13 cellular contexts compared by ENCODE assay signal in genomic region chr16:70571623-70572022, GRCh38. TPM values are rescaled to one million over a fixed set of nuclear protein-coding genes. Genes with fewer than 3 reads are reported as not detected.
DNase-seq lines count a peak whose midpoint lies in the region; ATAC-seq and TF ChIP-seq lines count a peak whose summit lies in the region.
"Had no signal": no experiment of that assay in that cellular context is flagged by ENCODE, and none has a peak within 500 bp of the region (broad histone marks: within the 10 kb centered on the region; RNA-seq: fewer than 3 reads in every experiment).

No MANE protein-coding gene starts in this region.

- CTCF ChIA-PET in GM10248 (lab: Yijun Ruan, JAX) = interaction anchor here (0.9 kb wide), 1 partner anchor 21 kb away, joined by 3 read pairs; no protein-coding TSS in a partner anchor

- DNase-seq in heart left ventricle (no peak), right atrium auricular region (ENCODE audit: low spot score) (no peak), mesenteric fat pad (ENCODE audit: low spot score) (peak; percentile 51), vagina (ENCODE audit: extremely low spot score in 2 of 2) (no peak), GM10248 (ENCODE audit: extremely low spot score) (no peak), NCI-H1092 treated with DMSO at 0.1 percent for 48 hours (lab: John Stamatoyannopoulos, UW) (no peak), MV-4-11 (lab: John Stamatoyannopoulos, UW) (no peak)
- DNase-seq in activated naive CD8-positive, alpha-beta T cell treated with anti-CD3 and anti-CD28 coated beads, Interleukin-2, amount 10 ng/mL, durations not matched to agents 7 days and 5 days = no peak
- DNase-seq: Kasumi-1, NCI-H1930, NCI-H69 had no signal

- peak overlapping the region; percentile 54 for H3K27ac Mint-ChIP-seq in activated naive CD8-positive, alpha-beta T cell treated with anti-CD3 and anti-CD28 coated beads, Interleukin-2, amount 10 ng/mL, durations not matched to agents 7 days and 5 days

- POLR2A ChIA-PET in activated naive CD8-positive, alpha-beta T cell treated with anti-CD3 and anti-CD28 coated beads, Interleukin-2, amount 10 ng/mL, durations not matched to agents 7 days and 5 days (lab: Charles Lee) = no interaction called here
- POLR2A ChIA-PET in GM10248 (lab: Yijun Ruan, JAX) = no interaction called here

- H3K4me3 Mint-ChIP-seq in activated naive CD8-positive, alpha-beta T cell treated with anti-CD3 and anti-CD28 coated beads, Interleukin-2, amount 10 ng/mL, durations not matched to agents 7 days and 5 days = no peak overlapping the region

- H3K4me1 Mint-ChIP-seq in activated naive CD8-positive, alpha-beta T cell treated with anti-CD3 and anti-CD28 coated beads, Interleukin-2, amount 10 ng/mL, durations not matched to agents 7 days and 5 days = peaks cover 20% of the 10 kb centered on the region

- peaks cover 38% of the 10 kb centered on the region for H3K36me3 Mint-ChIP-seq in activated naive CD8-positive, alpha-beta T cell treated with anti-CD3 and anti-CD28 coated beads, Interleukin-2, amount 10 ng/mL, durations not matched to agents 7 days and 5 days

- intact Hi-C loops in heart left ventricle (cut with DNase I) = loop anchor here in 4 of 10 donors (5.0 to 10.0 kb wide), 4 partner anchors 34 to 76 kb away; partner anchors contain the start of gene IL34 (in 3 of the 4)
- intact Hi-C loops in vagina (cut with DNase I) = no loop called here

- TF ChIP-seq POLR2A in heart left ventricle (IDR thresholded peaks at IDR 0.05) (no peak), vagina (IDR thresholded peaks at IDR 0.05) (no peak)

- H3K4me1 ChIP-seq in heart left ventricle (peaks cover 0 to 55% (median 41%) of the 10 kb centered on the region in 12 donors), right atrium auricular region (peaks cover 0 to 40% of the 10 kb centered on the region in 2 donors), vagina (peaks cover 42% of the 10 kb centered on the region)

- H3K36me3 ChIP-seq in heart left ventricle (peaks cover 0 to 86% (median 64%) of the 10 kb centered on the region in 9 donors), right atrium auricular region (peaks cover 62% of the 10 kb centered on the region), vagina (peaks cover 5 to 70% of the 10 kb centered on the region in 2 donors)

- H3K27me3 Mint-ChIP-seq in activated naive CD8-positive, alpha-beta T cell treated with anti-CD3 and anti-CD28 coated beads, Interleukin-2, amount 10 ng/mL, durations not matched to agents 7 days and 5 days = no peaks in the 10 kb centered on the region

- WGBS in heart left ventricle, 4 donors = 63 to 87% (median 69%) methylated on average over 8 of the region's 8 CpGs

- H3K9me3 ChIP-seq in heart left ventricle (no peaks in the 10 kb centered on the region), right atrium auricular region (no peaks in the 10 kb centered on the region), vagina (no peaks in the 10 kb centered on the region)
- H3K9me3 ChIP-seq: suprapubic skin had no signal

- H3K9me3 Mint-ChIP-seq in activated naive CD8-positive, alpha-beta T cell treated with anti-CD3 and anti-CD28 coated beads, Interleukin-2, amount 10 ng/mL, durations not matched to agents 7 days and 5 days = no peaks in the 10 kb centered on the region

- TF ChIP-seq CTCF in heart left ventricle (IDR thresholded peaks at IDR 0.05) (no peak), right atrium auricular region (IDR thresholded peaks at IDR 0.05) (no peak), vagina (IDR thresholded peaks at IDR 0.05) (no peak), GM10248 (IDR thresholded peaks at IDR 0.05; ENCODE audit: control extremely low read depth, extremely low read depth, low read depth, missing control alignments) (no peak)

- no peak for ATAC-seq in heart left ventricle
- ATAC-seq in activated naive CD8-positive, alpha-beta T cell treated with anti-CD3 and anti-CD28 coated beads, Interleukin-2, amount 10 ng/mL, durations not matched to agents 7 days and 5 days (ENCODE audit: low read depth) = no peak

- H3K27me3 ChIP-seq in heart left ventricle (no peaks in the 10 kb centered on the region), right atrium auricular region (no peaks in the 10 kb centered on the region), vagina (no peaks in the 10 kb centered on the region)
- H3K27me3 ChIP-seq: suprapubic skin had no signal

- H3K27ac ChIP-seq in heart left ventricle (peak overlapping the region in 9 of 12 donors; percentile 55 to 84 (median 65)), right atrium auricular region (peak overlapping the region in 1 of 2 donors; percentile 53), vagina (peak overlapping the region; percentile 79)

- H3K4me3 ChIP-seq in heart left ventricle (no peak overlapping the region), right atrium auricular region (no peak overlapping the region), vagina (no peak overlapping the region)
- H3K4me3 ChIP-seq: lung, suprapubic skin had no signal

RNA-seq across cellular contexts. Expression of gene SF3B3, which starts 48.0 kb away (rescaled TPM):
- total RNA-seq in heart left ventricle = 100 to 1,000 TPM in 8 of 9 donors, 10 to 100 TPM in 1; 83.9 to 198 (median 158) TPM
- 10 to 100 TPM; 50.3 to 69.7 TPM for polyA plus RNA-seq in heart left ventricle
- 10 to 100 TPM; 82.1 to 95.1 TPM for total RNA-seq in right atrium auricular region
- 100 to 1,000 TPM; 303 to 331 TPM for total RNA-seq in activated naive CD8-positive, alpha-beta T cell treated with anti-CD3 and anti-CD28 coated beads, Interleukin-2, amount 10 ng/mL, durations not matched to agents 7 days and 5 days
- total RNA-seq in mesenteric fat pad = 205 TPM
- 91.3 TPM for total RNA-seq in vagina

RNA-seq across cellular contexts. Expression of gene COG4, which starts 48.3 kb away (rescaled TPM):
- total RNA-seq in heart left ventricle (10 to 100 TPM; 30.7 to 45.7 (median 41.7) TPM), right atrium auricular region (10 to 100 TPM; 29.1 to 41.8 TPM), mesenteric fat pad (36.9 TPM), vagina (39.3 TPM)
- polyA plus RNA-seq in heart left ventricle = 10 to 100 TPM; 31.8 to 35.1 TPM
- 10 to 100 TPM; 73.8 to 75.3 TPM for total RNA-seq in activated naive CD8-positive, alpha-beta T cell treated with anti-CD3 and anti-CD28 coated beads, Interleukin-2, amount 10 ng/mL, durations not matched to agents 7 days and 5 days
